ENCODE assay signal across 2 cellular contexts in the genomic region with DNA sequence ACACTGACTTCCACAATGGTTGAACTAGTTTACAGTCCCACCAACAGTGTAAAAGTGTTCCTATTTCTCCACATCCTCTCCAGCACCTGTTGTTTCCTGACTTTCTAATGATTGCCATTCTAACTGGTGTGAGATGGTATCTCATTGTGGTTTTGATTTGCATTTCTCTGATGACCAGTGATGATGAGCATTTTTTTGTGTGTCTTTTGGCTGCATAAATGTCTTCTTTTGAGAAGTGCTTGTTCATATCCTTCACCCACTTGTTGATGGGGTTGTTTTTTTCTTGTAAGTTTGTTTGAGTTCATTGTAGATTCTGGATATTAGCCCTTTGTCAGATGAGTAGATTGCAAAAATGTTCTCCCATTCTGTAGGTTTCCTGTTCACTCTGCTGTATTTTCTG.
DNase-seq lines count a peak whose midpoint lies in the region; ATAC-seq and TF ChIP-seq lines count a peak whose summit lies in the region.
"Not testable (repeated sequence)": the region's sequence is repeated elsewhere in the genome, so short reads cannot be mapped to it uniquely, and the experiment has no call there.

No MANE protein-coding gene starts in this region.

- not testable (repeated sequence) for TF ChIP-seq CTCF in HEK293 (tag by site-specific recombination; IDR thresholded peaks at IDR 0.05)

- DNase-seq in activated naive CD8-positive, alpha-beta T cell treated with anti-CD3 and anti-CD28 coated beads, Interleukin-2, amount 10 ng/mL, durations not matched to agents 7 days and 5 days: not testable (repeated sequence)

- H3K4me1 ChIP-seq in HEK293 (ENCODE audit: control insufficient read depth, insufficient read depth, low read length): not testable (repeated sequence)

- CTCF ChIA-PET in HEK293 (lab: Yijun Ruan, JAX): not testable (repeated sequence)

- not testable (repeated sequence) for H3K27ac ChIP-seq in HEK293 (ENCODE audit: extremely low read depth, low read depth, low read length)

- not testable (repeated sequence) for H3K4me3 Mint-ChIP-seq in activated naive CD8-positive, alpha-beta T cell treated with anti-CD3 and anti-CD28 coated beads, Interleukin-2, amount 10 ng/mL, durations not matched to agents 7 days and 5 days

- peaks cover 13% of the 10 kb centered on the region for H3K4me1 Mint-ChIP-seq in activated naive CD8-positive, alpha-beta T cell treated with anti-CD3 and anti-CD28 coated beads, Interleukin-2, amount 10 ng/mL, durations not matched to agents 7 days and 5 days

- not testable (repeated sequence) for ATAC-seq in activated naive CD8-positive, alpha-beta T cell treated with anti-CD3 and anti-CD28 coated beads, Interleukin-2, amount 10 ng/mL, durations not matched to agents 7 days and 5 days (ENCODE audit: low read depth)

- H3K4me3 ChIP-seq in HEK293 (ENCODE audit: low read depth, low read length): not testable (repeated sequence)

- POLR2A ChIA-PET in HEK293 (lab: Yijun Ruan, JAX); activated naive CD8-positive, alpha-beta T cell treated with anti-CD3 and anti-CD28 coated beads, Interleukin-2, amount 10 ng/mL, durations not matched to agents 7 days and 5 days (lab: Charles Lee): not testable (repeated sequence)

- H3K36me3 Mint-ChIP-seq in activated naive CD8-positive, alpha-beta T cell treated with anti-CD3 and anti-CD28 coated beads, Interleukin-2, amount 10 ng/mL, durations not matched to agents 7 days and 5 days: peaks cover 22% of the 10 kb centered on the region

- H3K36me3 ChIP-seq in HEK293 (ENCODE audit: control insufficient read depth in 2 of 2, insufficient read depth in 1 of 2, low read length in 2 of 2): not testable (repeated sequence)

- H3K27ac Mint-ChIP-seq in activated naive CD8-positive, alpha-beta T cell treated with anti-CD3 and anti-CD28 coated beads, Interleukin-2, amount 10 ng/mL, durations not matched to agents 7 days and 5 days: peak overlapping the region; percentile 15

- H3K9me3 Mint-ChIP-seq in activated naive CD8-positive, alpha-beta T cell treated with anti-CD3 and anti-CD28 coated beads, Interleukin-2, amount 10 ng/mL, durations not matched to agents 7 days and 5 days: not testable (repeated sequence)

- H3K27me3 Mint-ChIP-seq in activated naive CD8-positive, alpha-beta T cell treated with anti-CD3 and anti-CD28 coated beads, Interleukin-2, amount 10 ng/mL, durations not matched to agents 7 days and 5 days: not testable (repeated sequence)

- not testable (repeated sequence) for H3K9me3 ChIP-seq in HEK293 (ENCODE audit: control insufficient read depth, insufficient read depth, low read depth, low read length)

TF ChIP-seq in HEK293, 187 proteins besides CTCF, POLR2A, EP300 and RAD21:
- TF ChIP-seq SCRT1 (tag by site-specific recombination; IDR thresholded peaks at IDR 0.05; ENCODE audit: borderline replicate concordance) (peak; percentile 74), SCRT2 (tag by site-specific recombination; IDR thresholded peaks at IDR 0.05) (peak; percentile 74)
